20 cellular contexts compared by ENCODE assay signal in the genomic region with DNA sequence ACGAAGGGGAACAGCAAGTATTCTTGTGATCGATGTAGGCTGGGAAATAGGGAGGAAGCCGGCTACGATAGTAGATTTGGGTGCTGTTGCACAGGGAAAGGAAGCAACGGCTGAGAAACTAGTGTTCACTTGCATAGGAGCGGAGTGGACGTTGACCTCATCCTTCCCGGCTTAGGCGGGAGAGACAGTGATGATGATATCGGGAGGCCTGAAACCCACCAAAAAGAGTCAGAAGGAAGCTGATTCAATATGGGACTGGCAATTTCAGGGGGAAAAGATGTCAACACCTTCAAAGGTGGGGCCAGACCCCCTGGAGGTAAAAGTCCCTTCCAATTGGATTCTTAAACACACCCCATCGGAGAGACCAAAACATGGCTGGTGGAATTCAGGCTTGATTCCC.
A peak's percentile ranks its signal among the peaks of the same experiment; 100 is the strongest.
DNase-seq lines count a peak whose midpoint lies in the region; ATAC-seq and TF ChIP-seq lines count a peak whose summit lies in the region.
"Had no signal": no experiment of that assay in that cellular context is flagged by ENCODE, and none has a peak within 500 bp of the region (broad histone marks: within the 10 kb centered on the region; RNA-seq: fewer than 3 reads in every experiment).

No MANE protein-coding gene starts in this region.

- peak overlapping the region; percentile 2 for H3K27ac ChIP-seq in CD8-positive, alpha-beta T cell (ENCODE audit: low read depth, low read length)
- H3K27ac ChIP-seq: adrenal gland, hepatocyte, KMS-11, lower lobe of right lung, right atrium auricular region, thoracic aorta had no signal

- H3K4me1 Mint-ChIP-seq in activated CD4-positive, alpha-beta T cell treated with anti-CD3 and anti-CD28 coated beads, Interleukin-2, amount 10 ng/mL, durations not matched to agents 24 days and 14 days, result peaks cover 75% of the 10 kb centered on the region
- peaks cover 90% of the 10 kb centered on the region for H3K4me1 Mint-ChIP-seq in CD8-positive, alpha-beta T cell (ENCODE audit: low read depth)
- H3K4me1 Mint-ChIP-seq in activated T-helper 2 cell treated with anti-CD3 and anti-CD28 coated beads, Interferon-gamma antibody, Interleukin-2, Interleukin-4, amounts not matched to agents 10 μg/mL and 5 μg/mL and 100 μg/mL, durations not matched to agents 14 hours and 24 hours and 36 hours (ENCODE audit: low read depth), result peaks cover 54% of the 10 kb centered on the region
- H3K4me1 Mint-ChIP-seq in natural killer cell treated with Interleukin-12 subunit alpha and Interleukin-12 subunit beta and Interleukin-15 and Interleukin-18, amount 100 ng/mL, for 72 hours (ENCODE audit: low read depth in 2 of 2), result peaks cover 69 to 83% of the 10 kb centered on the region in 2 donors

- H3K36me3 Mint-ChIP-seq in activated CD4-positive, alpha-beta T cell treated with anti-CD3 and anti-CD28 coated beads, Interleukin-2, amount 10 ng/mL, durations not matched to agents 24 days and 14 days (ENCODE audit: low read depth), result peaks cover 40% of the 10 kb centered on the region
- peaks cover 45% of the 10 kb centered on the region for H3K36me3 Mint-ChIP-seq in CD8-positive, alpha-beta T cell
- H3K36me3 Mint-ChIP-seq in activated T-helper 2 cell treated with anti-CD3 and anti-CD28 coated beads, Interferon-gamma antibody, Interleukin-2, Interleukin-4, amounts not matched to agents 10 μg/mL and 5 μg/mL and 100 μg/mL, durations not matched to agents 14 hours and 24 hours and 36 hours (ENCODE audit: low read depth), result peaks cover 63% of the 10 kb centered on the region
- H3K36me3 Mint-ChIP-seq in natural killer cell treated with Interleukin-12 subunit alpha and Interleukin-12 subunit beta and Interleukin-15 and Interleukin-18, amount 100 ng/mL, for 72 hours, result no peaks in the 10 kb centered on the region

- intact Hi-C loops in activated CD4-positive, alpha-beta T cell treated with anti-CD3 and anti-CD28 coated beads, Interleukin-2, amount 10 ng/mL, durations not matched to agents 24 days and 14 days (cut with micrococcal nuclease), result no loop called here
- intact Hi-C loops in CD8-positive, alpha-beta T cell (cut with DNase I, micrococcal nuclease), result loop anchor here (1.0 to 2.0 kb wide), 2 partner anchors 55 to 60 kb away; a partner anchor contains a TSS
- intact Hi-C loops in activated T-helper 2 cell treated with anti-CD3 and anti-CD28 coated beads, Interferon-gamma antibody, Interleukin-2, Interleukin-4, amounts not matched to agents 10 μg/mL and 5 μg/mL and 100 μg/mL, durations not matched to agents 14 hours and 24 hours and 36 hours (cut with micrococcal nuclease), result no loop called here

- no peak for DNase-seq in activated CD4-positive, alpha-beta T cell treated with anti-CD3 and anti-CD28 coated beads, Interleukin-2, amount 10 ng/mL, durations not matched to agents 24 days and 14 days
- DNase-seq in activated CD4-positive, alpha-beta T cell treated with anti-CD3 and anti-CD28 coated beads, Interleukin-2, amount 50 U/mL, for 48 hours, result no peak
- DNase-seq in CD8-positive, alpha-beta T cell, result no peak
- DNase-seq in activated T-helper 2 cell treated with anti-CD3 and anti-CD28 coated beads, Interferon-gamma antibody, Interleukin-2, Interleukin-4, amounts not matched to agents 10 μg/mL and 5 μg/mL and 100 μg/mL, durations not matched to agents 14 hours and 24 hours and 36 hours (ENCODE audit: low spot score), result no peak
- no peak for DNase-seq in natural killer cell treated with Interleukin-12 subunit alpha and Interleukin-12 subunit beta and Interleukin-15 and Interleukin-18, amount 100 ng/mL, for 72 hours (ENCODE audit: low spot score)
- DNase-seq in OCI-M1 (lab: John Stamatoyannopoulos, UW), result no peak
- DNase-seq: C1 segment of cervical spinal cord, lower lobe of right lung, NCI-H187, NCI-H2227 treated with DMSO at 0.1 percent for 48 hours, NCI-H82, SIG-M5 had no signal

- no peak overlapping the region for H3K4me3 ChIP-seq in CD8-positive, alpha-beta T cell (ENCODE audit: low read depth, low read length)
- H3K4me3 ChIP-seq: adrenal gland, hepatocyte, lower lobe of right lung, right atrium auricular region, thoracic aorta had no signal

- no peak for ATAC-seq in CD8-positive, alpha-beta T cell
- ATAC-seq in natural killer cell treated with Interleukin-12 subunit alpha and Interleukin-12 subunit beta and Interleukin-15 and Interleukin-18, amount 100 ng/mL, for 72 hours, result no peak
- ATAC-seq in GM21447 (IDR thresholded peaks at IDR 0.05; ENCODE audit: unreplicated experiment) (no peak), esophagus mucosa (no peak)
- ATAC-seq: HCT116 had no signal

- no peaks in the 10 kb centered on the region for H3K27me3 Mint-ChIP-seq in activated CD4-positive, alpha-beta T cell treated with anti-CD3 and anti-CD28 coated beads, Interleukin-2, amount 10 ng/mL, durations not matched to agents 24 days and 14 days
- no peaks in the 10 kb centered on the region for H3K27me3 Mint-ChIP-seq in CD8-positive, alpha-beta T cell (ENCODE audit: low read depth)
- H3K27me3 Mint-ChIP-seq in activated T-helper 2 cell treated with anti-CD3 and anti-CD28 coated beads, Interferon-gamma antibody, Interleukin-2, Interleukin-4, amounts not matched to agents 10 μg/mL and 5 μg/mL and 100 μg/mL, durations not matched to agents 14 hours and 24 hours and 36 hours (ENCODE audit: low read depth), result no peaks in the 10 kb centered on the region
- H3K27me3 Mint-ChIP-seq in natural killer cell treated with Interleukin-12 subunit alpha and Interleukin-12 subunit beta and Interleukin-15 and Interleukin-18, amount 100 ng/mL, for 72 hours, result no peaks in the 10 kb centered on the region

- H3K27ac Mint-ChIP-seq in activated CD4-positive, alpha-beta T cell treated with anti-CD3 and anti-CD28 coated beads, Interleukin-2, amount 10 ng/mL, durations not matched to agents 24 days and 14 days, result peak overlapping the region; percentile 83
- H3K27ac Mint-ChIP-seq in CD8-positive, alpha-beta T cell, result peak overlapping the region; percentile 87
- peak overlapping the region; percentile 58 for H3K27ac Mint-ChIP-seq in activated T-helper 2 cell treated with anti-CD3 and anti-CD28 coated beads, Interferon-gamma antibody, Interleukin-2, Interleukin-4, amounts not matched to agents 10 μg/mL and 5 μg/mL and 100 μg/mL, durations not matched to agents 14 hours and 24 hours and 36 hours
- peak overlapping the region; percentile 83 to 91 for H3K27ac Mint-ChIP-seq in natural killer cell treated with Interleukin-12 subunit alpha and Interleukin-12 subunit beta and Interleukin-15 and Interleukin-18, amount 100 ng/mL, for 72 hours

- TF ChIP-seq CTCF in CD8-positive, alpha-beta T cell (IDR thresholded peaks at IDR 0.05), result no peak

- H3K4me3 Mint-ChIP-seq in activated CD4-positive, alpha-beta T cell treated with anti-CD3 and anti-CD28 coated beads, Interleukin-2, amount 10 ng/mL, durations not matched to agents 24 days and 14 days, result peak overlapping the region; percentile 43
- peak overlapping the region; percentile 63 for H3K4me3 Mint-ChIP-seq in CD8-positive, alpha-beta T cell
- no peak overlapping the region for H3K4me3 Mint-ChIP-seq in activated T-helper 2 cell treated with anti-CD3 and anti-CD28 coated beads, Interferon-gamma antibody, Interleukin-2, Interleukin-4, amounts not matched to agents 10 μg/mL and 5 μg/mL and 100 μg/mL, durations not matched to agents 14 hours and 24 hours and 36 hours (ENCODE audit: low read depth)
- H3K4me3 Mint-ChIP-seq in natural killer cell treated with Interleukin-12 subunit alpha and Interleukin-12 subunit beta and Interleukin-15 and Interleukin-18, amount 100 ng/mL, for 72 hours, result peak overlapping the region; percentile 48

- no peaks in the 10 kb centered on the region for H3K9me3 Mint-ChIP-seq in activated CD4-positive, alpha-beta T cell treated with anti-CD3 and anti-CD28 coated beads, Interleukin-2, amount 10 ng/mL, durations not matched to agents 24 days and 14 days
- H3K9me3 Mint-ChIP-seq in CD8-positive, alpha-beta T cell, result no peaks in the 10 kb centered on the region
- H3K9me3 Mint-ChIP-seq in activated T-helper 2 cell treated with anti-CD3 and anti-CD28 coated beads, Interferon-gamma antibody, Interleukin-2, Interleukin-4, amounts not matched to agents 10 μg/mL and 5 μg/mL and 100 μg/mL, durations not matched to agents 14 hours and 24 hours and 36 hours, result no peaks in the 10 kb centered on the region
- H3K9me3 Mint-ChIP-seq in natural killer cell treated with Interleukin-12 subunit alpha and Interleukin-12 subunit beta and Interleukin-15 and Interleukin-18, amount 100 ng/mL, for 72 hours, result no peaks in the 10 kb centered on the region

- peaks cover 70% of the 10 kb centered on the region for H3K4me1 ChIP-seq in CD8-positive, alpha-beta T cell (ENCODE audit: insufficient read depth, low read length)
- H3K4me1 ChIP-seq: adrenal gland, right atrium auricular region had no signal

- no peaks in the 10 kb centered on the region for H3K27me3 ChIP-seq in CD8-positive, alpha-beta T cell (ENCODE audit: insufficient read depth, low read length)
- H3K27me3 ChIP-seq: adrenal gland, hepatocyte, right atrium auricular region had no signal

- POLR2A ChIA-PET in CD8-positive, alpha-beta T cell (lab: Charles Lee), result interaction anchor here (0.7 to 1.4 kb wide), 5 partner anchors 15 to 34 kb away, joined by 3 to 4 read pairs (median 3); no protein-coding TSS in a partner anchor

- CTCF ChIA-PET in CD8-positive, alpha-beta T cell (lab: Charles Lee), result interaction anchor here (1.0 to 2.0 kb wide), 8 partner anchors 11 to 172 kb away, joined by 3 to 10 read pairs (median 3); no protein-coding TSS in a partner anchor

- H3K36me3 ChIP-seq in CD8-positive, alpha-beta T cell (ENCODE audit: insufficient read depth, low read length), result no peaks in the 10 kb centered on the region
- H3K36me3 ChIP-seq: adrenal gland, lower lobe of right lung, right atrium auricular region, thoracic aorta had no signal

- H3K9me3 ChIP-seq in CD8-positive, alpha-beta T cell (ENCODE audit: low read length), result no peaks in the 10 kb centered on the region
- H3K9me3 ChIP-seq: adrenal gland, lower lobe of right lung, right atrium auricular region, thoracic aorta had no signal

Comparison
In these comparisons a context has a peak if more than half of its experiments do, and no peak if none do; other contexts are left out.
1. intact Hi-C loops: an anchor here in CD8-positive, alpha-beta T cell (1.0 to 2.0 kb wide); none called in activated CD4-positive, alpha-beta T cell treated with anti-CD3 and anti-CD28 coated beads, Interleukin-2, amount 10 ng/mL, durations not matched to agents 24 days and 14 days and activated T-helper 2 cell treated with anti-CD3 and anti-CD28 coated beads, Interferon-gamma antibody, Interleukin-2, Interleukin-4, amounts not matched to agents 10 μg/mL and 5 μg/mL and 100 μg/mL, durations not matched to agents 14 hours and 24 hours and 36 hours.